Comparison of ENCODE assay signal across 2 cellular contexts in genomic region chr1:115401676-115402075, GRCh38.
TF ChIP-seq lines count a peak whose summit lies in the region.

No MANE protein-coding gene starts in this region.

TF ChIP-seq in HepG2, 621 proteins besides CTCF, POLR2A, EP300 and RAD21 (continued from another document):
- TF ChIP-seq DZIP1 (CRISPR knock-in tag; IDR thresholded peaks at IDR 0.05) (no peak), ZNF335 (CRISPR knock-in tag; IDR thresholded peaks at IDR 0.05) (no peak), MAFF (IDR thresholded peaks at IDR 0.05; ENCODE audit: low read depth, low read length) (peak; percentile 89)
TF ChIP-seq in HepG2: peak in this region for 2.

TF ChIP-seq in K562, 482 proteins besides CTCF, POLR2A, EP300 and RAD21 (continued from another document):
- no peak for TF ChIP-seq ZBTB5 (IDR thresholded peaks at IDR 0.05)
